In genomic region chr16:35776-36305, GRCh38 we compare ENCODE assay signal across 1 cellular context.
TF ChIP-seq lines count a peak whose summit lies in the region.

No MANE protein-coding gene starts in this region.

TF ChIP-seq in HepG2, 621 proteins besides CTCF, POLR2A, EP300 and RAD21:
- TF ChIP-seq RBM39 (IDR thresholded peaks at IDR 0.05; ENCODE audit: low read depth, low read length, poor library complexity, severe bottlenecking) (no peak), KDM2A (CRISPR knock-in tag; IDR thresholded peaks at IDR 0.05; ENCODE audit: borderline replicate concordance, low read depth) (0 out of 2 replicates have a peak, but pooled peaks have one; percentile 0)
